ENCODE assay signal across 14 cellular contexts in the genomic region with DNA sequence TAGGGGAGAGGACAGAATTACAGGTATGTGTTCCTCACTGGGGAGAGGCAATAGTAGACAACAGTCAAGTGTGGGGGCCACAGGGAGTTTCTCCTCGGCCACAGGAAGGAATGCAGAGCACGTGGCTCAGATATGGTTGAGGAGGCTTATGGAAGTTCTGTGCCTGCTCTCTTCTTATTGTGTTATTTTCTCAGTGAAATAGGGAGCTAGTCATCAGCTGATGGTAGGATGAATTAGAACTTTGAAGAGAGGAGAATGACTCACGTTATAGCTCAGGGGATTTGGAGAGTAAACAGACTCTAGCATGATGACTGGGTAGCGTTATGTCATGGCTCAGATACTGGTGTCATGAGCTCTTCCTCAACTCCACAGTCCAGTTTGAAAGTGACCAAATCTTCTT.
DNase-seq lines count a peak whose midpoint lies in the region; ATAC-seq, FAIRE-seq and TF ChIP-seq lines count a peak whose summit lies in the region.
"Had no signal": no experiment of that assay in that cellular context is flagged by ENCODE, and none has a peak within 500 bp of the region (broad histone marks: within the 10 kb centered on the region; RNA-seq: fewer than 3 reads in every experiment).

No MANE protein-coding gene starts in this region.

- H2AFZ ChIP-seq in osteoblast (ENCODE audit: low read length): peak overlapping the region; percentile 50

- H3K9me3 ChIP-seq in endodermal cell (ENCODE audit: control insufficient read depth, low read length): no peaks in the 10 kb centered on the region
- H3K9me3 ChIP-seq in osteoblast (ENCODE audit: low read depth, low read length): no peaks in the 10 kb centered on the region
- H3K9me3 ChIP-seq in small intestine (ENCODE audit: control insufficient read depth, low read depth): no peaks in the 10 kb centered on the region

- no peak overlapping the region for H3K27ac Mint-ChIP-seq in endodermal cell
- no peak overlapping the region for H3K27ac Mint-ChIP-seq in activated naive CD8-positive, alpha-beta T cell treated with anti-CD3 and anti-CD28 coated beads for 36 hours
- H3K27ac Mint-ChIP-seq: activated naive CD8-positive, alpha-beta T cell treated with anti-CD3 and anti-CD28 coated beads, Interleukin-2, amount 10 ng/mL, durations not matched to agents 7 days and 5 days; CD4-positive, alpha-beta memory T cell had no signal

- H3K27ac ChIP-seq in endodermal cell (ENCODE audit: low read depth, low read length) (no peak overlapping the region), osteoblast (ENCODE audit: low read depth, low read length) (peak overlapping the region; percentile 76), small intestine (ENCODE audit: low read depth in 1 of 2, low read length in 1 of 2) (no peak overlapping the region)

- H3K79me2 ChIP-seq in osteoblast (ENCODE audit: insufficient read depth, low read length): no peaks in the 10 kb centered on the region

- FAIRE-seq in small intestine (lab: Jason Lieb, UNC): no peak
- FAIRE-seq: islet of Langerhans had no signal

- peak overlapping the region; percentile 16 for H3K4me2 ChIP-seq in osteoblast (ENCODE audit: insufficient read depth, low read length)

- H4K20me1 ChIP-seq in osteoblast (ENCODE audit: insufficient read depth, low read length): no peaks in the 10 kb centered on the region

- no peaks in the 10 kb centered on the region for H3K4me1 Mint-ChIP-seq in endodermal cell
- H3K4me1 Mint-ChIP-seq in activated naive CD8-positive, alpha-beta T cell treated with anti-CD3 and anti-CD28 coated beads for 36 hours: no peaks in the 10 kb centered on the region
- H3K4me1 Mint-ChIP-seq: activated naive CD8-positive, alpha-beta T cell treated with anti-CD3 and anti-CD28 coated beads, Interleukin-2, amount 10 ng/mL, durations not matched to agents 7 days and 5 days; CD4-positive, alpha-beta memory T cell had no signal

- no peaks in the 10 kb centered on the region for H3K4me1 ChIP-seq in endodermal cell (ENCODE audit: control insufficient read depth, insufficient read depth, low read length)
- peaks cover 30% of the 10 kb centered on the region for H3K4me1 ChIP-seq in osteoblast (ENCODE audit: insufficient read depth, low read length)
- H3K4me1 ChIP-seq in small intestine (ENCODE audit: control insufficient read depth in 2 of 2, insufficient read depth in 1 of 2, low read depth in 1 of 2, low read length in 1 of 2): no peaks in the 10 kb centered on the region

- H3K27me3 Mint-ChIP-seq in endodermal cell (ENCODE audit: insufficient read depth): peaks cover 2% of the 10 kb centered on the region
- H3K27me3 Mint-ChIP-seq in activated naive CD8-positive, alpha-beta T cell treated with anti-CD3 and anti-CD28 coated beads for 36 hours: peaks cover 14% of the 10 kb centered on the region

- no peak overlapping the region for H3K9ac ChIP-seq in endodermal cell (ENCODE audit: extremely low read depth, low read length, poor library complexity, severe bottlenecking)

- TF ChIP-seq CTCF in endodermal cell (conservative IDR thresholded peaks at IDR 0.05): no peak
- TF ChIP-seq CTCF in osteoblast (IDR thresholded peaks at IDR 0.05; ENCODE audit: extremely low read depth, low read depth, low read length): no peak

- H3K36me3 ChIP-seq in endodermal cell (ENCODE audit: control insufficient read depth, insufficient read depth, low read length) (no peaks in the 10 kb centered on the region), osteoblast (ENCODE audit: insufficient read depth, low read length) (no peaks in the 10 kb centered on the region), small intestine (ENCODE audit: control insufficient read depth in 2 of 2, insufficient read depth in 2 of 2, low read length in 2 of 2) (no peaks in the 10 kb centered on the region)

- no peak for ATAC-seq in GM18907 (IDR thresholded peaks at IDR 0.05; ENCODE audit: unreplicated experiment)

- H3K4me3 Mint-ChIP-seq in endodermal cell: no peak overlapping the region
- H3K4me3 Mint-ChIP-seq in activated naive CD8-positive, alpha-beta T cell treated with anti-CD3 and anti-CD28 coated beads for 36 hours: no peak overlapping the region
- H3K4me3 Mint-ChIP-seq: activated naive CD8-positive, alpha-beta T cell treated with anti-CD3 and anti-CD28 coated beads, Interleukin-2, amount 10 ng/mL, durations not matched to agents 7 days and 5 days; CD4-positive, alpha-beta memory T cell; neural crest cell had no signal

- no peaks in the 10 kb centered on the region for H3K9me3 Mint-ChIP-seq in endodermal cell
- no peaks in the 10 kb centered on the region for H3K9me3 Mint-ChIP-seq in activated naive CD8-positive, alpha-beta T cell treated with anti-CD3 and anti-CD28 coated beads for 36 hours
- H3K9me3 Mint-ChIP-seq: activated naive CD8-positive, alpha-beta T cell treated with anti-CD3 and anti-CD28 coated beads, Interleukin-2, amount 10 ng/mL, durations not matched to agents 7 days and 5 days; neural crest cell had no signal

- H3K4me3 ChIP-seq in endodermal cell (ENCODE audit: low read length) (no peak overlapping the region), osteoblast (ENCODE audit: insufficient read depth, low read length) (no peak overlapping the region), small intestine (ENCODE audit: low read depth in 1 of 2, low read length in 2 of 2) (no peak overlapping the region)

- no peaks in the 10 kb centered on the region for H3K36me3 Mint-ChIP-seq in endodermal cell (ENCODE audit: low read depth)
- H3K36me3 Mint-ChIP-seq in activated naive CD8-positive, alpha-beta T cell treated with anti-CD3 and anti-CD28 coated beads for 36 hours: no peaks in the 10 kb centered on the region
- H3K36me3 Mint-ChIP-seq: activated naive CD8-positive, alpha-beta T cell treated with anti-CD3 and anti-CD28 coated beads, Interleukin-2, amount 10 ng/mL, durations not matched to agents 7 days and 5 days; CD4-positive, alpha-beta memory T cell had no signal

- 93 to 94% methylated on average over 3 to 4 of the region's 4 CpGs for WGBS in endodermal cell (ENCODE audit: insufficient coverage in 1 of 2, insufficient read length in 1 of 2), 2 experiments
- 72 to 80% (median 73%) methylated on average over 4 of the region's 4 CpGs for WGBS in small intestine, 3 donors

- DNase-seq in DMS53 (lab: John Stamatoyannopoulos, UW): peak; percentile 86
- peak; percentile 68 for DNase-seq in NCI-H226
- peak; percentile 7 for DNase-seq in endodermal cell
- no peak for DNase-seq in osteoblast (ENCODE audit: insufficient read length, low spot score, missing footprints)
- no peak for DNase-seq in activated naive CD8-positive, alpha-beta T cell treated with anti-CD3 and anti-CD28 coated beads for 36 hours
- no peak for DNase-seq in GF-D8 (lab: John Stamatoyannopoulos, UW)
- DNase-seq in small intestine: no peak
- DNase-seq: activated naive CD8-positive, alpha-beta T cell treated with anti-CD3 and anti-CD28 coated beads, Interleukin-2, amount 10 ng/mL, durations not matched to agents 7 days and 5 days; CD4-positive, alpha-beta memory T cell; NCI-H1092; substantia nigra had no signal

- H3K27me3 ChIP-seq in endodermal cell (ENCODE audit: control insufficient read depth, insufficient read depth, low read length, poor library complexity, severe bottlenecking): no peaks in the 10 kb centered on the region
- no peaks in the 10 kb centered on the region for H3K27me3 ChIP-seq in osteoblast (ENCODE audit: insufficient read depth, low read length)
- no peaks in the 10 kb centered on the region for H3K27me3 ChIP-seq in small intestine (ENCODE audit: control insufficient read depth in 2 of 2, insufficient read depth in 2 of 2, low read length in 2 of 2)

Comparison
In these comparisons a context has a peak if more than half of its experiments do, and no peak if none do; other contexts are left out.
1. DNase-seq: peak in DMS53 (single experiment), NCI-H226 (single experiment) and endodermal cell (single experiment); none in osteoblast (single experiment), activated naive CD8-positive, alpha-beta T cell treated with anti-CD3 and anti-CD28 coated beads for 36 hours (single experiment), GF-D8 (single experiment) and small intestine (single experiment).